In genomic region chr11:27100534-27100933, GRCh38 we compare ENCODE assay signal across 1 cellular context.
A peak's percentile ranks its signal among the peaks of the same experiment; 100 is the strongest.
TF ChIP-seq lines count a peak whose summit lies in the region.

No MANE protein-coding gene starts in this region.

TF ChIP-seq in HEK293, 187 proteins besides CTCF, POLR2A, EP300 and RAD21 (continued from another document and continues in another):
- no peak for TF ChIP-seq REST (tag by site-specific recombination; IDR thresholded peaks at IDR 0.05)
- peak; percentile 65 for TF ChIP-seq KLF10 (tag by site-specific recombination; IDR thresholded peaks at IDR 0.05)
- no peak for TF ChIP-seq ZNF837 (tag by site-specific recombination; IDR thresholded peaks at IDR 0.05)
- no peak for TF ChIP-seq ZBTB26 (tag by site-specific recombination; optimal IDR thresholded peaks at IDR 0.05)
- peak; percentile 88 for TF ChIP-seq TSHZ1 (tag by site-specific recombination; IDR thresholded peaks at IDR 0.05; ENCODE audit: borderline replicate concordance)
- TF ChIP-seq ZNF530 (tag by site-specific recombination; IDR thresholded peaks at IDR 0.05; ENCODE audit: low read depth): no peak
- peak; percentile 96 for TF ChIP-seq ZNF366 (tag by site-specific recombination; conservative IDR thresholded peaks at IDR 0.05)
- TF ChIP-seq WT1 (tag by site-specific recombination; IDR thresholded peaks at IDR 0.05): peak; percentile 81
- no peak for TF ChIP-seq ZNF132 (tag by site-specific recombination; IDR thresholded peaks at IDR 0.05; ENCODE audit: borderline replicate concordance)
- TF ChIP-seq ZSCAN18 (tag by site-specific recombination; IDR thresholded peaks at IDR 0.05): no peak
- TF ChIP-seq BCL6B (tag by site-specific recombination; IDR thresholded peaks at IDR 0.05): peak; percentile 30; the same call in 1 of the 2 replicates
- 0 out of 2 replicates have a peak, but pooled peaks have one; percentile 37 for TF ChIP-seq ZBTB44 (tag by site-specific recombination; IDR thresholded peaks at IDR 0.05)
- TF ChIP-seq ZNF510 (tag by site-specific recombination; IDR thresholded peaks at IDR 0.05; ENCODE audit: insufficient replicate concordance): no peak
- TF ChIP-seq ZNF621 (tag by site-specific recombination; IDR thresholded peaks at IDR 0.05): no peak
- TF ChIP-seq ZNF677 (tag by site-specific recombination; IDR thresholded peaks at IDR 0.05): no peak
- TF ChIP-seq ZNF776 (tag by site-specific recombination; IDR thresholded peaks at IDR 0.05; ENCODE audit: borderline replicate concordance): no peak
- TF ChIP-seq ZNF394 (tag by site-specific recombination; IDR thresholded peaks at IDR 0.05; ENCODE audit: borderline replicate concordance): peak; percentile 58; the same call in 1 of the 2 replicates
- TF ChIP-seq ZNF157 (tag by site-specific recombination; IDR thresholded peaks at IDR 0.05): no peak
- TF ChIP-seq ZNF404 (tag by site-specific recombination; IDR thresholded peaks at IDR 0.05): no peak
- TF ChIP-seq EGR2 (tag by site-specific recombination; IDR thresholded peaks at IDR 0.05; ENCODE audit: low read depth): no peak
- TF ChIP-seq ZFHX2 (tag by site-specific recombination; conservative IDR thresholded peaks at IDR 0.05): no peak
- no peak for TF ChIP-seq ZFP37 (tag by site-specific recombination; IDR thresholded peaks at IDR 0.05)
- TF ChIP-seq ZNF248 (tag by site-specific recombination; IDR thresholded peaks at IDR 0.05): no peak
- TF ChIP-seq ZNF514 (tag by site-specific recombination; IDR thresholded peaks at IDR 0.05): no peak
- TF ChIP-seq ZBTB8A (tag by site-specific recombination; IDR thresholded peaks at IDR 0.05): 0 out of 2 replicates have a peak, but pooled peaks have one; percentile 26
- no peak for TF ChIP-seq ZNF48 (tag by site-specific recombination; IDR thresholded peaks at IDR 0.05)
- no peak for TF ChIP-seq ZNF623 (tag by site-specific recombination; IDR thresholded peaks at IDR 0.05)
- TF ChIP-seq ZNF433 (tag by site-specific recombination; IDR thresholded peaks at IDR 0.05; ENCODE audit: low read depth): no peak
- TF ChIP-seq PRDM10 (tag by site-specific recombination; IDR thresholded peaks at IDR 0.05): peak; percentile 46
- no peak for TF ChIP-seq ZNF701 (tag by site-specific recombination; IDR thresholded peaks at IDR 0.05)
- TF ChIP-seq ZNF341 (tag by site-specific recombination; IDR thresholded peaks at IDR 0.05; ENCODE audit: low read depth): no peak
- TF ChIP-seq ZNF155 (tag by site-specific recombination; IDR thresholded peaks at IDR 0.05): no peak
- no peak for TF ChIP-seq REPIN1 (tag by site-specific recombination; IDR thresholded peaks at IDR 0.05; ENCODE audit: low read depth)
- no peak for TF ChIP-seq ZNF202 (tag by site-specific recombination; IDR thresholded peaks at IDR 0.05; ENCODE audit: borderline replicate concordance)
- TF ChIP-seq ZNF518A (tag by site-specific recombination; conservative IDR thresholded peaks at IDR 0.05; ENCODE audit: low read depth): 0 out of 2 replicates have a peak, but pooled peaks have one; percentile 17
- no peak for TF ChIP-seq ZNF658 (tag by site-specific recombination; IDR thresholded peaks at IDR 0.05)
- TF ChIP-seq ZXDB (tag by site-specific recombination; IDR thresholded peaks at IDR 0.05): peak; percentile 87
- TF ChIP-seq ZNF830 (tag by site-specific recombination; IDR thresholded peaks at IDR 0.05; ENCODE audit: low read depth): no peak
- peak; percentile 64; the same call in 1 of the 2 replicates for TF ChIP-seq ZBTB17 (tag by site-specific recombination; IDR thresholded peaks at IDR 0.05)
